ENCODE assay signal across 7 cellular contexts in the genomic region with DNA sequence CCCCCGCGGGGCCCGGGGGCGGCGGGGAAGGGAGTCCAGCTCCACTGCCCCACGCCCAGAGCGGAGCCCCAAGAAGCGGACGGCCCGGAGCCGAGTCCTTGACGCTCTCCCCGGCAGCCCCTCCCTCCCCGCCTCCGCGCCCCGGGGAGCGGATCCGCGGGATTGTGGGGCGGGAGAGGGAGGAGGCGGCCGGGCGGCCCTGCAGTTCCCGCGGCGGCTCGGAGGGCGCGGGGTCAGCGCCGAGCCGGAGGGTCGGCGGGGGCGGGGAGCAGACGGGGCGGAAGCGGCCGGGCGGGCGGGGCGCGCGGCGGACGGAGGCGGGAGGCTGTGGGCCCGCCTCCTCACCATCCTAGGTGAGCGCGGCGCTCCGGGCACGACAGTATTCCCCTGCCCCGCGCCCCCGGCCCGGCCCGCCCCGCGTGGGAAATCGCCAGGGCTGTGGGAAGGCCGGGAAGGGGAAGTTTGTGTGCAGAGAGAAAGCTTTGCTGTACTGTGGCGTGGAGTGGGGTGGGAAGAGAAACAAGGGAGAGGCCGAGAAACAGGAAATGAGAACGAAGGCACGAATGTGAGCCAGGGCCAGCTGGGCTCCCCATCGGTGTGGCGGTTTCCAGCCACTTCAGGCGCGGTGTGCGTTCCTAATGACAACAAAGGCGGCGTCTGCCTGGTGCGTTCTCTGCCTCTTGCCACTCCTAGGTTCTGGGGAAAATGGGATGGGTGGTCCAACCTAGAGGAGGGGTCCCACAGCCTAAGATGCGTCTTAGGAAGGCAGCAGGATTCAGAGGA. TPM values are rescaled to one million over a fixed set of nuclear protein-coding genes. Genes with fewer than 3 reads are reported as not detected.
DNase-seq lines count a peak whose midpoint lies in the region; TF ChIP-seq lines count a peak whose summit lies in the region.

No MANE protein-coding gene starts in this region.

- H3K4me1 ChIP-seq in iPS-20b (ENCODE audit: insufficient read depth, low read length) (peaks cover 7% of the 10 kb centered on the region; the same call in 1 of the 2 replicates), smooth muscle cell (ENCODE audit: low read depth) (peaks cover 17% of the 10 kb centered on the region)

- H3K4me1 Mint-ChIP-seq in brain, result peaks cover 20% of the 10 kb centered on the region

- peaks cover 24% of the 10 kb centered on the region for H3K27me3 Mint-ChIP-seq in brain

- H3K4me3 Mint-ChIP-seq in brain, result peak overlapping the region in 3 of 5 experiments; percentile 71 to 76 (median 74)

- H3K9ac ChIP-seq in iPS-20b (ENCODE audit: low read depth, low read length), result peak overlapping the region; percentile 94
- peak overlapping the region; percentile 76 for H3K9ac ChIP-seq in smooth muscle cell (ENCODE audit: low read depth)

- peaks cover 11% of the 10 kb centered on the region for H3K79me2 ChIP-seq in smooth muscle cell (ENCODE audit: low read depth)

- H3K36me3 ChIP-seq in iPS-20b (ENCODE audit: insufficient read depth, low read depth, low read length) (no peaks in the 10 kb centered on the region), smooth muscle cell (ENCODE audit: low read depth) (no peaks in the 10 kb centered on the region)

- H4K20me1 ChIP-seq in smooth muscle cell (ENCODE audit: low read depth), result peaks cover 6% of the 10 kb centered on the region

- WGBS in smooth muscle cell (ENCODE audit: low lambda C conversion rate), result under 1% methylated on average over 26 of the region's 76 CpGs

- no peaks in the 10 kb centered on the region for H3K9me3 ChIP-seq in iPS-20b (ENCODE audit: insufficient read depth, low read depth, low read length)
- H3K9me3 ChIP-seq in smooth muscle cell (replicated peaks; ENCODE audit: low read depth), result no peaks in the 10 kb centered on the region

- peaks cover 10% of the 10 kb centered on the region for H3F3A ChIP-seq in smooth muscle cell (ENCODE audit: low read depth)

- H3K36me3 Mint-ChIP-seq in brain, result no peaks in the 10 kb centered on the region

- H3K27me3 ChIP-seq in iPS-20b (ENCODE audit: insufficient read depth, low read length) (peaks cover 24% of the 10 kb centered on the region; the same call in 1 of the 2 replicates), smooth muscle cell (ENCODE audit: low read depth) (no peaks in the 10 kb centered on the region)

- H2AFZ ChIP-seq in smooth muscle cell (ENCODE audit: low read depth), result peak overlapping the region; percentile 88

- no peaks in the 10 kb centered on the region for H3K9me3 Mint-ChIP-seq in brain

- peak; percentile 80 for DNase-seq in GM13977 (ENCODE audit: low spot score)
- no peak for DNase-seq in HFF-Myc (ENCODE audit: extremely low read depth, low read depth)
- peak; percentile 90 for DNase-seq in NAMALWA (ENCODE audit: low spot score)
- peak; percentile 60 for DNase-seq in T1000 (lab: John Stamatoyannopoulos, UW)
- DNase-seq in smooth muscle cell (lab: John Stamatoyannopoulos, UW; ENCODE audit: unreplicated experiment), result peak; percentile 45

- no peak for TF ChIP-seq CTCF in GM13977 (IDR thresholded peaks at IDR 0.05; ENCODE audit: extremely low read depth, insufficient read depth, missing control alignments)
- no peak for TF ChIP-seq CTCF in HFF-Myc (IDR thresholded peaks at IDR 0.05; ENCODE audit: low read depth, low read length, missing control alignments)
- no peak for TF ChIP-seq CTCF in brain (conservative IDR thresholded peaks at IDR 0.05)
- TF ChIP-seq CTCF in smooth muscle cell (IDR thresholded peaks at IDR 0.05; ENCODE audit: borderline replicate concordance, insufficient read depth, poor library complexity, severe bottlenecking), result no peak

- in situ Hi-C loops in GM13977 (cut with MboI; ENCODE audit: low pct_unique_long_range_greater_than_20kb, low sequenced_read_pairs, unreplicated experiment), result no loop called here

- H3K27ac ChIP-seq in iPS-20b (ENCODE audit: low read length) (peak overlapping the region; percentile 68), smooth muscle cell (ENCODE audit: low read depth) (peak overlapping the region; percentile 83)

- H3K4me3 ChIP-seq in HFF-Myc (replicated peaks; ENCODE audit: low read depth, low read length) (peak overlapping the region; percentile 64), iPS-20b (ENCODE audit: low read length) (peak overlapping the region; percentile 92), smooth muscle cell (peak overlapping the region; percentile 96)

- H3K27ac Mint-ChIP-seq in brain, result no peak overlapping the region

- H3K4me2 ChIP-seq in smooth muscle cell, result peak overlapping the region; percentile 95

RNA-seq across cellular contexts. Expression of gene KLF12, which starts 1.3 kb away (rescaled TPM):
- polyA plus RNA-seq in brain (ENCODE audit: insufficient read depth, low read depth, low replicate concordance) (4.1 TPM), smooth muscle cell (1.3 and 5.0 TPM in 2 replicates)
- 14.6 and 17.5 TPM in 2 replicates for total RNA-seq in smooth muscle cell
